ENCODE assay signal across 8 cellular contexts in the genomic region with DNA sequence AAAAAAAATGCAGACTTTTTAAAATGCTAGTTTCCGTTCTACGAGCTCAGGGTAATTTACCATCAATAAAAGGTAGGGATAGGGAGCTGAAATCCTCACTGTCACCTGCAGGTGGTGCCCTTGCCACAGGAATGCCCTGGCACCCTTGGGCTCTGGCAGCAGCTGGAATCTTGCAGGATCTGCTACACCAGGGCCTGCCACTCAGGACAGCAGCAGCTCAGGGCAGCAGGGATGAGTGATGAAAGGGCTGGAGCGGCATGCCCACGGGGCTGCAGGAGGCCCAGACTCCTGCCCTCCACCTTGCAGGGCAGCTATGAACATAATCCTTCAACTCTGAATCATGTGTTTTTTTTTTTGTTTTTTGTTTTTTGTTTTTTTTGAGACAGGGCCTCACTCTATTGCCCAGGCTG. TPM values are rescaled to one million over a fixed set of nuclear protein-coding genes. Genes with fewer than 3 reads are reported as not detected.
A peak's percentile ranks its signal among the peaks of the same experiment; 100 is the strongest.
DNase-seq lines count a peak whose midpoint lies in the region; ATAC-seq lines count a peak whose summit lies in the region.

No MANE protein-coding gene starts in this region.

- DNase-seq in CD4-positive, CD25-positive, alpha-beta regulatory T cell = peak; percentile 57 to 70 (median 70)
- DNase-seq in NCI-H82 treated with DMSO at 0.1 percent for 48 hours (lab: John Stamatoyannopoulos, UW; ENCODE audit: unreplicated experiment) = peak; percentile 26
- peak; percentile 78 to 82 for DNase-seq in activated CD4-positive, alpha-beta T cell treated with anti-CD3 and anti-CD28 coated beads, Interleukin-2, amount 50 U/mL, for 48 hours
- peak; percentile 64 for DNase-seq in effector CD4-positive, alpha-beta T cell
- peak; percentile 73 for DNase-seq in mesenchymal stem cell
- peak; percentile 49 to 50 for DNase-seq in stimulated activated CD8-positive, alpha-beta memory T cell treated with anti-CD3 and anti-CD28 coated beads, Interleukin-2, amount 100 ng/mL, for 1 hour (ENCODE audit: low read depth in 2 of 2)

- no peaks in the 10 kb centered on the region for H3K36me3 Mint-ChIP-seq in CD4-positive, CD25-positive, alpha-beta regulatory T cell

- no peak overlapping the region for H2AFZ ChIP-seq in mesenchymal stem cell (ENCODE audit: low read depth, low read length)

- no peaks in the 10 kb centered on the region for H3K9me3 Mint-ChIP-seq in CD4-positive, CD25-positive, alpha-beta regulatory T cell

- H2BK5ac ChIP-seq in mesenchymal stem cell (ENCODE audit: low read depth, low read length, poor library complexity, severe bottlenecking) = no peak overlapping the region

- no peaks in the 10 kb centered on the region for H3K27me3 Mint-ChIP-seq in CD4-positive, CD25-positive, alpha-beta regulatory T cell

- H3K4me2 ChIP-seq in mesenchymal stem cell (ENCODE audit: low read length, poor library complexity, severe bottlenecking) = no peak overlapping the region

- H3K4ac ChIP-seq in mesenchymal stem cell (ENCODE audit: low read depth in 1 of 2, low read length in 2 of 2) = no peak overlapping the region

- WGBS in mesenchymal stem cell = 43% methylated on average over 4 of the region's 4 CpGs

- H3K4me3 Mint-ChIP-seq in CD4-positive, CD25-positive, alpha-beta regulatory T cell = no peak overlapping the region

- peak; percentile 53 to 77 for ATAC-seq in CD4-positive, CD25-positive, alpha-beta regulatory T cell (ENCODE audit: low read depth in 2 of 2)
- ATAC-seq in HG02973 (IDR thresholded peaks at IDR 0.05; ENCODE audit: unreplicated experiment) (peak; percentile 51), HG03280 (IDR thresholded peaks at IDR 0.05; ENCODE audit: unreplicated experiment) (no peak)

- H3K27ac ChIP-seq in CD4-positive, CD25-positive, alpha-beta regulatory T cell (ENCODE audit: insufficient read depth, low read length, poor library complexity, severe bottlenecking) = no peak overlapping the region
- no peak overlapping the region for H3K27ac ChIP-seq in mesenchymal stem cell (ENCODE audit: low read length, poor library complexity, severe bottlenecking)

- H2AK5ac ChIP-seq in mesenchymal stem cell (ENCODE audit: low read length, severe bottlenecking) = no peak overlapping the region

- H3K4me3 ChIP-seq in CD4-positive, CD25-positive, alpha-beta regulatory T cell (ENCODE audit: low read depth, low read length) = no peak overlapping the region
- H3K4me3 ChIP-seq in mesenchymal stem cell (ENCODE audit: insufficient read depth in 1 of 2, low read depth in 1 of 2, low read length in 2 of 2) = no peak overlapping the region

- no peak overlapping the region for H3K9ac ChIP-seq in mesenchymal stem cell (ENCODE audit: low read length)

- H3K9me3 ChIP-seq in CD4-positive, CD25-positive, alpha-beta regulatory T cell (ENCODE audit: control insufficient read depth in 2 of 2, low read length in 2 of 2) = no peaks in the 10 kb centered on the region
- H3K9me3 ChIP-seq in mesenchymal stem cell (ENCODE audit: control insufficient read depth, low read length) = no peaks in the 10 kb centered on the region

- H3K23ac ChIP-seq in mesenchymal stem cell (ENCODE audit: low read length in 2 of 2) = no peak overlapping the region

- no peak overlapping the region for H4K8ac ChIP-seq in mesenchymal stem cell (ENCODE audit: low read length)

- no peak overlapping the region for H2BK12ac ChIP-seq in mesenchymal stem cell (ENCODE audit: low read length in 2 of 2)

- no peak overlapping the region for H3K14ac ChIP-seq in mesenchymal stem cell (ENCODE audit: low read length in 2 of 2)

- no peaks in the 10 kb centered on the region for H3K79me1 ChIP-seq in mesenchymal stem cell (replicated peaks; ENCODE audit: low read length, poor library complexity, severe bottlenecking)

- no peaks in the 10 kb centered on the region for H3K27me3 ChIP-seq in CD4-positive, CD25-positive, alpha-beta regulatory T cell (ENCODE audit: control insufficient read depth, insufficient read depth, low read length)
- peaks cover 12 to 40% of the 10 kb centered on the region in 2 experiments for H3K27me3 ChIP-seq in mesenchymal stem cell (ENCODE audit: control insufficient read depth in 1 of 2, insufficient read depth in 1 of 2, low read length in 2 of 2)

- no peak overlapping the region for H3K27ac Mint-ChIP-seq in CD4-positive, CD25-positive, alpha-beta regulatory T cell

- no peak overlapping the region for H4K91ac ChIP-seq in mesenchymal stem cell (ENCODE audit: low read length)

- H3K4me1 ChIP-seq in CD4-positive, CD25-positive, alpha-beta regulatory T cell (ENCODE audit: control insufficient read depth, insufficient read depth, low read length, poor library complexity, severe bottlenecking) = no peaks in the 10 kb centered on the region
- no peaks in the 10 kb centered on the region for H3K4me1 ChIP-seq in mesenchymal stem cell (ENCODE audit: control insufficient read depth, insufficient read depth, low read depth, low read length)

- no peaks in the 10 kb centered on the region for H3K4me1 Mint-ChIP-seq in CD4-positive, CD25-positive, alpha-beta regulatory T cell

- no peak overlapping the region for H3K18ac ChIP-seq in mesenchymal stem cell (ENCODE audit: low read depth in 1 of 2, low read length in 2 of 2)

- no peaks in the 10 kb centered on the region for H3K36me3 ChIP-seq in CD4-positive, CD25-positive, alpha-beta regulatory T cell (ENCODE audit: control insufficient read depth, insufficient read depth, low read length)
- no peaks in the 10 kb centered on the region for H3K36me3 ChIP-seq in mesenchymal stem cell (ENCODE audit: control insufficient read depth in 1 of 2, insufficient read depth in 2 of 2, low read depth in 1 of 2, low read length in 2 of 2)

- H2BK120ac ChIP-seq in mesenchymal stem cell (ENCODE audit: low read depth, low read length) = no peak overlapping the region

- no peak overlapping the region for H2BK15ac ChIP-seq in mesenchymal stem cell (ENCODE audit: low read depth, poor library complexity, severe bottlenecking)

RNA-seq across cellular contexts. Expression of a gene that starts 54.0 kb away (rescaled TPM):
- 1.4 TPM for total RNA-seq in CD4-positive, CD25-positive, alpha-beta regulatory T cell
- 1 to 10 TPM in 3 of 4 donors, under 1 TPM in 1; 0.65 to 1.6 (median 1.1) TPM for polyA plus RNA-seq in CD4-positive, CD25-positive, alpha-beta regulatory T cell
- polyA plus RNA-seq in mesenchymal stem cell (2013, experiment 1 of 2) = 0.72 TPM
- 0.58 TPM for polyA plus RNA-seq in mesenchymal stem cell (2013, experiment 2 of 2)

Comparison
In these comparisons a context has a peak if more than half of its experiments do, and no peak if none do; other contexts are left out.
1. DNase-seq: peak in every context shown above with its lines; median percentile 80 in activated CD4-positive, alpha-beta T cell treated with anti-CD3 and anti-CD28 coated beads, Interleukin-2, amount 50 U/mL, for 48 hours; 73 in mesenchymal stem cell; 70 in CD4-positive, CD25-positive, alpha-beta regulatory T cell; 64 in effector CD4-positive, alpha-beta T cell; 50 in stimulated activated CD8-positive, alpha-beta memory T cell treated with anti-CD3 and anti-CD28 coated beads, Interleukin-2, amount 100 ng/mL, for 1 hour; 26 in NCI-H82 treated with DMSO at 0.1 percent for 48 hours.